Comparison of ENCODE assay signal across 8 cellular contexts in the genomic region with DNA sequence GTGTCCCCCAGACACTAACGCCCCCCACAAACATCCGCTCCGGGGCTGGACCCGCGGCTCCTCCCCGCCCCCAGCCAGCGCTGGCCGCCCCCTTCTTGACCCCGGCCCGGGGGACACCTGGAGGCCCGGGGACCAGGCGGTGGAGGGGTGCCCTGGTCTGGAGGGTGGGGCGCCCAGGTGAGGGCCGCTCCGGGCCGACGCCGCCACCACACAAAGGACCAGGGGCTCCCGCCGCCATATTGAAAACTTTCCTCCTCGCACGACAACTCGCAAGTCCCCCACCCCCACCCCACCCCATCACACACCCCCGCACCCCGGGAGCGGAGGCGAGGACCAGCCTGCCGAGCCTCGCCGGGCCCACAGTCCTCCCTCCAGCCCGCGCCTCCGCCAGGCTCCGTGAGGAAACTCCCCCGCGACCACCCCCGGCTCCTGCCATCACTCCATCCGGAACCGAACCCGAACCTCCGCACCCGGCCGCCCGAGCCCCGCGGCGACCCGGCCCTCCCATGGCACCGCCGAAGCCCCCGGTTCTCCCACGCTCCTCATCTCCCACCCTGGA. TPM values are rescaled to one million over a fixed set of nuclear protein-coding genes. Genes with fewer than 3 reads are reported as not detected.
A peak's percentile ranks its signal among the peaks of the same experiment; 100 is the strongest.
DNase-seq lines count a peak whose midpoint lies in the region; ATAC-seq and TF ChIP-seq lines count a peak whose summit lies in the region.

No MANE protein-coding gene starts in this region.

- POLR2A ChIA-PET in HEK293 (lab: Yijun Ruan, JAX), result interaction anchor here (0.6 to 1.2 kb wide), 9 partner anchors 9 to 200 kb away, joined by 3 to 7 read pairs (median 4); a partner anchor contains a TSS

- H3K36me3 ChIP-seq in HEK293 (ENCODE audit: control insufficient read depth in 2 of 2, insufficient read depth in 1 of 2, low read length in 2 of 2) (no peaks in the 10 kb centered on the region), WERI-Rb-1 (peaks cover 4% of the 10 kb centered on the region; the same call in 1 of the 2 replicates)

- CTCF ChIA-PET in HEK293 (lab: Yijun Ruan, JAX), result no interaction called here

- H3K9me3 ChIP-seq in HEK293 (ENCODE audit: control insufficient read depth, insufficient read depth, low read depth, low read length) (no peaks in the 10 kb centered on the region), WERI-Rb-1 (ENCODE audit: severe bottlenecking) (no peaks in the 10 kb centered on the region)

- H3K4me3 ChIP-seq in HEK293 (ENCODE audit: low read depth, low read length), result peak overlapping the region; percentile 93
- peak overlapping the region; percentile 69 for H3K4me3 ChIP-seq in WERI-Rb-1 (ENCODE audit: low read depth, low read length)

- no peaks in the 10 kb centered on the region for H3K27me3 ChIP-seq in WERI-Rb-1 (ENCODE audit: insufficient read depth, low read depth, severe bottlenecking)

- DNase-seq in AG08395 (ENCODE audit: low spot score) (peak; percentile 62), WERI-Rb-1 (peak; percentile 74), left lobe of liver (ENCODE audit: low spot score) (no peak), NCI-H774 (lab: John Stamatoyannopoulos, UW) (no peak)
- peak; percentile 15 for DNase-seq in central memory CD4-positive, alpha-beta T cell
- DNase-seq in stimulated activated CD4-positive, alpha-beta T cell treated with anti-CD3 and anti-CD28 coated beads, Interleukin-4, amount 100 ng/mL, for 24 hours, result peak; percentile 49

- peak overlapping the region; percentile 70; the same call in 1 of the 2 replicates for H3K27ac ChIP-seq in HEK293 (ENCODE audit: extremely low read depth, low read depth, low read length)
- peak overlapping the region; percentile 85 for H3K27ac ChIP-seq in WERI-Rb-1

- ATAC-seq in left lobe of liver (peak; percentile 13), HG03442 (IDR thresholded peaks at IDR 0.05; ENCODE audit: unreplicated experiment) (no peak)

- TF ChIP-seq CTCF in HEK293 (tag by site-specific recombination; IDR thresholded peaks at IDR 0.05) (no peak), WERI-Rb-1 (IDR thresholded peaks at IDR 0.05; ENCODE audit: low read depth, low read length) (no peak)

- peaks cover 7% of the 10 kb centered on the region; the same call in 1 of the 2 replicates for H3K4me1 ChIP-seq in HEK293 (ENCODE audit: control insufficient read depth, insufficient read depth, low read length)

TF ChIP-seq in HEK293, 187 proteins besides CTCF, POLR2A, EP300 and RAD21:
- TF ChIP-seq ZBTB20 (tag by site-specific recombination; IDR thresholded peaks at IDR 0.05) (0 out of 2 replicates have a peak, but pooled peaks have one; percentile 22), GLIS2 (tag by site-specific recombination; IDR thresholded peaks at IDR 0.05) (peak; percentile 62; the same call in 1 of the 2 replicates), EGR2 (tag by site-specific recombination; IDR thresholded peaks at IDR 0.05; ENCODE audit: low read depth) (peak; percentile 90), ZFHX2 (tag by site-specific recombination; conservative IDR thresholded peaks at IDR 0.05) (peak; percentile 92), ZNF416 (tag by site-specific recombination; IDR thresholded peaks at IDR 0.05) (no peak), KLF9 (tag by site-specific recombination; IDR thresholded peaks at IDR 0.05; ENCODE audit: low read depth) (peak; percentile 7; the same call in 1 of the 2 replicates), ZFP37 (tag by site-specific recombination; IDR thresholded peaks at IDR 0.05) (no peak), ZXDB (tag by site-specific recombination; IDR thresholded peaks at IDR 0.05) (0 out of 2 replicates have a peak, but pooled peaks have one; percentile 4), ZNF335 (tag by site-specific recombination; conservative IDR thresholded peaks at IDR 0.05) (peak; percentile 83), ZNF2 (tag by site-specific recombination; IDR thresholded peaks at IDR 0.05) (no peak), KLF8 (tag by site-specific recombination; IDR thresholded peaks at IDR 0.05) (peak; percentile 24; the same call in 1 of the 2 replicates)
- TF ChIP-seq, protein P1, sequence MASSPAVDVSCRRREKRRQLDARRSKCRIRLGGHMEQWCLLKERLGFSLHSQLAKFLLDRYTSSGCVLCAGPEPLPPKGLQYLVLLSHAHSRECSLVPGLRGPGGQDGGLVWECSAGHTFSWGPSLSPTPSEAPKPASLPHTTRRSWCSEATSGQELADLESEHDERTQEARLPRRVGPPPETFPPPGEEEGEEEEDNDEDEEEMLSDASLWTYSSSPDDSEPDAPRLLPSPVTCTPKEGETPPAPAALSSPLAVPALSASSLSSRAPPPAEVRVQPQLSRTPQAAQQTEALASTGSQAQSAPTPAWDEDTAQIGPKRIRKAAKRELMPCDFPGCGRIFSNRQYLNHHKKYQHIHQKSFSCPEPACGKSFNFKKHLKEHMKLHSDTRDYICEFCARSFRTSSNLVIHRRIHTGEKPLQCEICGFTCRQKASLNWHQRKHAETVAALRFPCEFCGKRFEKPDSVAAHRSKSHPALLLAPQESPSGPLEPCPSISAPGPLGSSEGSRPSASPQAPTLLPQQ (tag by site-specific recombination; IDR thresholded peaks at IDR 0.05), result peak; percentile 6; the same call in 1 of the 2 replicates
- TF ChIP-seq, protein P2, sequence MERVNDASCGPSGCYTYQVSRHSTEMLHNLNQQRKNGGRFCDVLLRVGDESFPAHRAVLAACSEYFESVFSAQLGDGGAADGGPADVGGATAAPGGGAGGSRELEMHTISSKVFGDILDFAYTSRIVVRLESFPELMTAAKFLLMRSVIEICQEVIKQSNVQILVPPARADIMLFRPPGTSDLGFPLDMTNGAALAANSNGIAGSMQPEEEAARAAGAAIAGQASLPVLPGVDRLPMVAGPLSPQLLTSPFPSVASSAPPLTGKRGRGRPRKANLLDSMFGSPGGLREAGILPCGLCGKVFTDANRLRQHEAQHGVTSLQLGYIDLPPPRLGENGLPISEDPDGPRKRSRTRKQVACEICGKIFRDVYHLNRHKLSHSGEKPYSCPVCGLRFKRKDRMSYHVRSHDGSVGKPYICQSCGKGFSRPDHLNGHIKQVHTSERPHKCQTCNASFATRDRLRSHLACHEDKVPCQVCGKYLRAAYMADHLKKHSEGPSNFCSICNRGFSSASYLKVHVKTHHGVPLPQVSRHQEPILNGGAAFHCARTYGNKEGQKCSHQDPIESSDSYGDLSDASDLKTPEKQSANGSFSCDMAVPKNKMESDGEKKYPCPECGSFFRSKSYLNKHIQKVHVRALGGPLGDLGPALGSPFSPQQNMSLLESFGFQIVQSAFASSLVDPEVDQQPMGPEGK (tag by site-specific recombination; IDR thresholded peaks at IDR 0.05), result peak; percentile 72
- TF ChIP-seq, protein P3, sequence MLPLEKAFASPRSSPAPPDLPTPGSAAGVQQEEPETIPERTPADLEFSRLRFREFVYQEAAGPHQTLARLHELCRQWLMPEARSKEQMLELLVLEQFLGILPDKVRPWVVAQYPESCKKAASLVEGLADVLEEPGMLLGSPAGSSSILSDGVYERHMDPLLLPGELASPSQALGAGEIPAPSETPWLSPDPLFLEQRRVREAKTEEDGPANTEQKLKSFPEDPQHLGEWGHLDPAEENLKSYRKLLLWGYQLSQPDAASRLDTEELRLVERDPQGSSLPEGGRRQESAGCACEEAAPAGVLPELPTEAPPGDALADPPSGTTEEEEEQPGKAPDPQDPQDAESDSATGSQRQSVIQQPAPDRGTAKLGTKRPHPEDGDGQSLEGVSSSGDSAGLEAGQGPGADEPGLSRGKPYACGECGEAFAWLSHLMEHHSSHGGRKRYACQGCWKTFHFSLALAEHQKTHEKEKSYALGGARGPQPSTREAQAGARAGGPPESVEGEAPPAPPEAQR (tag by site-specific recombination; IDR thresholded peaks at IDR 0.05), result no peak

RNA-seq across cellular contexts. Expression of a gene that starts 0.8 kb away (rescaled TPM):
- total RNA-seq in left lobe of liver, result 17.1 TPM

RNA-seq across cellular contexts. Expression of a gene that starts 3.3 kb away (rescaled TPM):
- 0.65 TPM for total RNA-seq in left lobe of liver

Comparison
In these comparisons a context has a peak if more than half of its experiments do, and no peak if none do; other contexts are left out.
1. DNase-seq: peak in AG08395 (single experiment), WERI-Rb-1 (single experiment), central memory CD4-positive, alpha-beta T cell (single experiment) and stimulated activated CD4-positive, alpha-beta T cell treated with anti-CD3 and anti-CD28 coated beads, Interleukin-4, amount 100 ng/mL, for 24 hours (single experiment); none in left lobe of liver (single experiment) and NCI-H774 (single experiment).